In genomic region chr6:114171473-114171872, GRCh38 we compare ENCODE assay signal across 32 cellular contexts.
"Had no signal": no experiment of that assay in that cellular context is flagged by ENCODE, and none has a peak within 500 bp of the region (broad histone marks: within the 10 kb centered on the region; RNA-seq: fewer than 3 reads in every experiment).

No MANE protein-coding gene starts in this region.

- H3K36me3 ChIP-seq: MG63 had no signal

- H3K9ac ChIP-seq: KMS-11 had no signal

- H3K9me3 ChIP-seq: MG63 had no signal

- DNase-seq: Karpas-422, Kasumi-1, MG63, MM.1S, MV-4-11, NCI-H1048, NCI-H1092, NCI-H1092 treated with DMSO at 0.1 percent for 48 hours, NCI-H1105, NCI-H1105 treated with DMSO at 0.1 percent for 48 hours, NCI-H1417 treated with DMSO at 0.1 percent for 48 hours, NCI-H1436, NCI-H1436 treated with DMSO at 0.1 percent for 48 hours, NCI-H146, NCI-H1694, NCI-H1694 treated with DMSO at 0.1 percent for 48 hours, NCI-H187, NCI-H187 treated with DMSO at 0.1 percent for 48 hours, NCI-H1930, NCI-H2029, NCI-H2029 treated with DMSO at 0.1 percent for 48 hours, NCI-H2081, NCI-H2081 treated with DMSO at 0.1 percent for 48 hours, NCI-H2107, NCI-H2227 treated with DMSO at 0.1 percent for 48 hours, NCI-H226, NCI-H345, NCI-H446, NCI-H446 treated with DMSO at 0.1 percent for 48 hours, NCI-H510A, NCI-H510A treated with DMSO at 0.1 percent for 48 hours had no signal

- H3K4me2 ChIP-seq: KMS-11 had no signal

- H3K27ac ChIP-seq: KMS-11 had no signal

- H3K4me3 ChIP-seq: MG63 had no signal

- H3K27me3 ChIP-seq: MG63 had no signal
